In genomic region chr17:44199553-44200477, GRCh38 we compare ENCODE assay signal across 1 cellular context.
TF ChIP-seq lines count a peak whose summit lies in the region.

TSS of gene ATXN7L3 (minus strand) at chr17:44199884. CDS start at chr17:44198070, 1,814 bp downstream.

TF ChIP-seq in K562, 482 proteins besides CTCF, POLR2A, EP300 and RAD21 (continued from another document and continues in another):
- TF ChIP-seq ZNF592 (IDR thresholded peaks at IDR 0.05) (no peak), NFIC (IDR thresholded peaks at IDR 0.05) (no peak; the same call in 1 of the 2 replicates), ARID1B (IDR thresholded peaks at IDR 0.05) (no peak), ZNF165 (CRISPR knock-in tag; IDR thresholded peaks at IDR 0.05; ENCODE audit: borderline replicate concordance) (no peak), YBX1 (IDR thresholded peaks at IDR 0.05) (no peak), BHLHE40 (IDR thresholded peaks at IDR 0.05; ENCODE audit: low read length) (0 out of 2 replicates have a peak, but pooled peaks have one; percentile 9), CEBPZ (IDR thresholded peaks at IDR 0.05; ENCODE audit: borderline replicate concordance, low read depth, low read length) (no peak), ZFX (CRISPR knock-in tag; IDR thresholded peaks at IDR 0.05) (no peak), RB1 (IDR thresholded peaks at IDR 0.05; ENCODE audit: low read depth) (no peak), CBFA2T3 (IDR thresholded peaks at IDR 0.05) (no peak), ESRRA (IDR thresholded peaks at IDR 0.05; ENCODE audit: borderline replicate concordance, low read depth) (no peak), KHSRP (IDR thresholded peaks at IDR 0.05) (no peak), BRCA1 (IDR thresholded peaks at IDR 0.05) (no peak), BRCA1 (CRISPR knock-in tag; IDR thresholded peaks at IDR 0.05) (no peak), ZNF41 (CRISPR knock-in tag; conservative IDR thresholded peaks at IDR 0.05) (no peak), KAT2B (IDR thresholded peaks at IDR 0.05; ENCODE audit: low read depth, low read length) (no peak), NKRF (IDR thresholded peaks at IDR 0.05; ENCODE audit: borderline replicate concordance) (no peak), KDM4B (IDR thresholded peaks at IDR 0.05; ENCODE audit: borderline replicate concordance in 2 of 2, low read depth in 1 of 2) (no peak), ZNF3 (CRISPR knock-in tag; IDR thresholded peaks at IDR 0.05) (no peak), E2F6 (IDR thresholded peaks at IDR 0.05; ENCODE audit: borderline replicate concordance in 1 of 2, extremely low read depth in 1 of 2, insufficient read depth in 1 of 2, insufficient read length in 1 of 2, low read depth in 1 of 2, low read length in 1 of 2, poor library complexity in 1 of 2, severe bottlenecking in 1 of 2) (peak in 1 of 2 experiments; percentile 83), ZNF318 (IDR thresholded peaks at IDR 0.05; ENCODE audit: borderline replicate concordance in 1 of 2, low read depth in 1 of 2) (no peak), CBX2 (IDR thresholded peaks at IDR 0.05; ENCODE audit: insufficient read depth, low read length, poor library complexity, severe bottlenecking) (no peak), FOXJ2 (tag; IDR thresholded peaks at IDR 0.05) (no peak), DIDO1 (tag; IDR thresholded peaks at IDR 0.05; ENCODE audit: low read depth) (no peak), ZNF583 (CRISPR knock-in tag; IDR thresholded peaks at IDR 0.05) (no peak), MEF2D (tag; conservative IDR thresholded peaks at IDR 0.05; ENCODE audit: low read depth) (no peak), TAF9B (IDR thresholded peaks at IDR 0.05; ENCODE audit: partially characterized antibody) (no peak), CREB1 (IDR thresholded peaks at IDR 0.05) (peak; percentile 92), CREB1 (CRISPR knock-in tag; IDR thresholded peaks at IDR 0.05) (peak; percentile 89), SMARCC2 (IDR thresholded peaks at IDR 0.05; ENCODE audit: low read depth) (no peak), SIN3B (IDR thresholded peaks at IDR 0.05; ENCODE audit: low read depth) (no peak), PHB2 (IDR thresholded peaks at IDR 0.05; ENCODE audit: low read depth) (no peak), NR2C1 (IDR thresholded peaks at IDR 0.05) (no peak), NR2C1 (tag; IDR thresholded peaks at IDR 0.05) (no peak), THRB (CRISPR knock-in tag; conservative IDR thresholded peaks at IDR 0.05) (no peak), ARNT (IDR thresholded peaks at IDR 0.05) (no peak), ZFPM2 (CRISPR knock-in tag; IDR thresholded peaks at IDR 0.05) (no peak), CEBPB (tag; IDR thresholded peaks at IDR 0.05) (no peak), SMC3 (conservative IDR thresholded peaks at IDR 0.05; ENCODE audit: insufficient read depth, low read depth, low read length) (no peak), RNF219 (CRISPR knock-in tag; IDR thresholded peaks at IDR 0.05) (no peak), CCNT2 (IDR thresholded peaks at IDR 0.05; ENCODE audit: borderline replicate concordance, extremely low read depth, insufficient read length, low read depth, low read length) (peak; percentile 54), TCF7 (IDR thresholded peaks at IDR 0.05; ENCODE audit: borderline replicate concordance) (no peak), PPARD (CRISPR knock-in tag; IDR thresholded peaks at IDR 0.05) (no peak), EP400 (IDR thresholded peaks at IDR 0.05) (no peak), HMG20A (CRISPR knock-in tag; conservative IDR thresholded peaks at IDR 0.05) (no peak)
